In genomic region chr16:70621853-70622252, GRCh38 we compare ENCODE assay signal across 10 cellular contexts. TPM values are rescaled to one million over a fixed set of nuclear protein-coding genes. Genes with fewer than 3 reads are reported as not detected.
DNase-seq lines count a peak whose midpoint lies in the region; ATAC-seq, FAIRE-seq and TF ChIP-seq lines count a peak whose summit lies in the region.
"Not testable (repeated sequence)": the region's sequence is repeated elsewhere in the genome, so short reads cannot be mapped to it uniquely, and the experiment has no call there.
"Had no signal": no experiment of that assay in that cellular context is flagged by ENCODE, and none has a peak within 500 bp of the region (broad histone marks: within the 10 kb centered on the region; RNA-seq: fewer than 3 reads in every experiment).

No MANE protein-coding gene starts in this region.

- H4K91ac ChIP-seq in H9 (ENCODE audit: insufficient read length, low read depth, low read length); H1 (replicated peaks; ENCODE audit: insufficient read length, low read length): not testable (repeated sequence)

- not testable (repeated sequence) for H2BK120ac ChIP-seq in H9 (ENCODE audit: low read depth, low read length, poor library complexity, severe bottlenecking); H1 (replicated peaks; ENCODE audit: low read depth, low read length)

- H2BK20ac ChIP-seq in H9 (ENCODE audit: low read depth, low read length, poor library complexity, severe bottlenecking); H1 (ENCODE audit: low read length): not testable (repeated sequence)

- H3K4me2 ChIP-seq in H9 (ENCODE audit: insufficient read depth, insufficient read length, low read length), result not testable (repeated sequence)
- H3K4me2 ChIP-seq in H1 (ENCODE audit: insufficient read depth in 1 of 2, low read depth in 2 of 2, low read length in 2 of 2), result peak overlapping the region; percentile 49 to 84; a peak in 3 of 4 replicates

- H3K4ac ChIP-seq in H9 (ENCODE audit: low read depth, low read length); H1 (replicated peaks; ENCODE audit: insufficient read length, low read depth, low read length): not testable (repeated sequence)

- CTCF ChIA-PET in H1 (lab: Charles Lee; ENCODE audit: partially characterized antibody), result interaction anchor here (1.0 kb wide), 1 partner anchor 12 kb away, joined by 4 read pairs; no protein-coding TSS in a partner anchor

- H3T11ph ChIP-seq in H9 (ENCODE audit: low read length), result not testable (repeated sequence)

- not testable (repeated sequence) for H4K8ac ChIP-seq in H9 (replicated peaks; ENCODE audit: insufficient read length, low read depth, low read length); H1 (ENCODE audit: extremely low read depth, insufficient read depth, low read length)

- DNase-seq in H9; activated T-cell treated with anti-CD3 and anti-CD28 coated beads, Interleukin-2, amount 50 U/mL, for 72 hours; H1 (ENCODE audit: low read depth in 1 of 2, low spot score in 2 of 2): not testable (repeated sequence)

- not testable (repeated sequence) for H3K14ac ChIP-seq in H9 (ENCODE audit: insufficient read depth, low read length); H1 (ENCODE audit: insufficient read length)

- not testable (repeated sequence) for H3K27me3 Mint-ChIP-seq in H9 (ENCODE audit: low read depth); activated T-cell treated with anti-CD3 and anti-CD28 coated beads, Interleukin-2, amount 50 U/mL, for 72 hours (ENCODE audit: low read depth)

- not testable (repeated sequence) for TF ChIP-seq EP300 in H1 (IDR thresholded peaks at IDR 0.05; ENCODE audit: borderline replicate concordance in 1 of 2, low read depth in 2 of 2, low read length in 2 of 2)

- H3K4me1 ChIP-seq in ES-I3 (ENCODE audit: insufficient read depth, low read length); H9 (ENCODE audit: insufficient read depth, low read length); HUES64 (ENCODE audit: insufficient read depth, low read length); H1 (replicated peaks in 1 of 4; ENCODE audit: control insufficient read depth in 3 of 4, insufficient read depth in 4 of 4, low read length in 3 of 4); iPS-18a (ENCODE audit: control insufficient read depth, low read depth, low read length): not testable (repeated sequence)

- H3K4me3 ChIP-seq in HUES64 (ENCODE audit: low read length) (0 out of 2 replicates have a peak overlapping the region, but pooled peaks have one; percentile 16), H1 (ENCODE audit: extremely low read depth in 1 of 4, insufficient read depth in 2 of 4, low read depth in 3 of 4, low read length in 4 of 4) (peak overlapping the region in 1 of 4 experiments; percentile 39; a peak in 2 of 8 replicates), iPS-18a (ENCODE audit: low read length) (peak overlapping the region; percentile 73)

- H3K23ac ChIP-seq in H9 (ENCODE audit: insufficient read length, low read depth, low read length); H1 (ENCODE audit: insufficient read length): not testable (repeated sequence)

- not testable (repeated sequence) for H2AFZ ChIP-seq in H9 (ENCODE audit: low read length); H1 (ENCODE audit: low read length)

- H2BK12ac ChIP-seq in H9 (ENCODE audit: insufficient read length, low read depth, low read length); H1 (ENCODE audit: low read depth, low read length): not testable (repeated sequence)

- not testable (repeated sequence) for H4K20me1 ChIP-seq in H9 (ENCODE audit: control insufficient read depth, insufficient read depth, insufficient read length); H1 (replicated peaks in 1 of 2; ENCODE audit: control insufficient read depth in 1 of 2, insufficient read depth in 2 of 2, low read length in 2 of 2)

- H3K4me1 Mint-ChIP-seq in H9, result peaks cover 74% of the 10 kb centered on the region in 2 experiments
- not testable (repeated sequence) for H3K4me1 Mint-ChIP-seq in activated T-cell treated with anti-CD3 and anti-CD28 coated beads, Interleukin-2, amount 50 U/mL, for 72 hours (ENCODE audit: low read depth)

- H3K4me3 Mint-ChIP-seq in H9, result peak overlapping the region; percentile 87 to 99
- not testable (repeated sequence) for H3K4me3 Mint-ChIP-seq in activated T-cell treated with anti-CD3 and anti-CD28 coated beads, Interleukin-2, amount 50 U/mL, for 72 hours

- not testable (repeated sequence) for H3K56ac ChIP-seq in H9 (ENCODE audit: insufficient read length, low read depth, low read length); H1 (replicated peaks; ENCODE audit: insufficient read length, low read depth, low read length)

- TF ChIP-seq CTCF in H9 (conservative IDR thresholded peaks at IDR 0.05); H1 (IDR thresholded peaks at IDR 0.05; ENCODE audit: control extremely low read depth in 1 of 3, insufficient read depth in 1 of 3, low read depth in 1 of 3, low read length in 3 of 3): not testable (repeated sequence)

- H3K18ac ChIP-seq in H9 (ENCODE audit: insufficient read length, low read depth, low read length); H1 (ENCODE audit: extremely low read depth, low read length): not testable (repeated sequence)

- TF ChIP-seq POLR2A in H1 (IDR thresholded peaks at IDR 0.05; ENCODE audit: control extremely low read depth in 1 of 2, low read depth in 2 of 2, low read length in 2 of 2), result not testable (repeated sequence)

- H3K79me1 ChIP-seq in H9 (ENCODE audit: insufficient read depth, low read depth, low read length, poor library complexity, severe bottlenecking); H1 (ENCODE audit: low read depth, low read length): not testable (repeated sequence)

- not testable (repeated sequence) for H2BK15ac ChIP-seq in H9 (ENCODE audit: low read depth, low read length); H1 (ENCODE audit: low read length)

- POLR2A ChIA-PET in H1 (lab: Charles Lee; ENCODE audit: partially characterized antibody), result interaction anchor here (0.6 to 0.7 kb wide), 2 partner anchors 12 to 241 kb away, joined by 3 to 5 read pairs; no protein-coding TSS in a partner anchor

- not testable (repeated sequence) for H2AK5ac ChIP-seq in H9 (ENCODE audit: insufficient read length, low read length); H1 (ENCODE audit: low read depth, low read length)

- not testable (repeated sequence) for H3K27me3 ChIP-seq in H9 (ENCODE audit: insufficient read depth, low read length); HUES64 (ENCODE audit: insufficient read depth, low read length); H1 (replicated peaks in 1 of 4; ENCODE audit: control insufficient read depth in 3 of 4, extremely low read depth in 1 of 4, insufficient read depth in 3 of 4, low read length in 3 of 4); iPS-18a (ENCODE audit: control insufficient read depth, insufficient read depth, low read length)

- ATAC-seq in activated T-cell treated with anti-CD3 and anti-CD28 coated beads, Interleukin-2, amount 50 U/mL, for 72 hours (replicated peaks in 1 of 2), result not testable (repeated sequence)

- not testable (repeated sequence) for H4K5ac ChIP-seq in H9 (ENCODE audit: insufficient read length, low read depth, low read length); H1 (ENCODE audit: insufficient read length, low read depth, low read length)

- not testable (repeated sequence) for H3K79me2 ChIP-seq in H9 (ENCODE audit: insufficient read depth, low read length)
- peaks cover 0 to 22% of the 10 kb centered on the region in 2 experiments; a peak in 2 of 4 replicates for H3K79me2 ChIP-seq in H1 (ENCODE audit: control insufficient read depth in 1 of 2, insufficient read depth in 2 of 2, low read length in 2 of 2)

- peaks cover 27 to 45% (median 45%) of the 10 kb centered on the region in 3 experiments for H3K36me3 Mint-ChIP-seq in H9 (ENCODE audit: insufficient read depth in 1 of 3, low read depth in 3 of 3)
- H3K36me3 Mint-ChIP-seq in activated T-cell treated with anti-CD3 and anti-CD28 coated beads, Interleukin-2, amount 50 U/mL, for 72 hours (ENCODE audit: insufficient read depth in 2 of 2), result not testable (repeated sequence)

- H3K27ac Mint-ChIP-seq in H9, result peak overlapping the region; percentile 49 to 89 (median 88); a peak in 6 of 7 replicates
- H3K27ac Mint-ChIP-seq in activated T-cell treated with anti-CD3 and anti-CD28 coated beads, Interleukin-2, amount 50 U/mL, for 72 hours, result peak overlapping the region; percentile 47

- peak overlapping the region; percentile 19; the same call in 1 of the 2 replicates for H3K9ac ChIP-seq in ES-I3 (ENCODE audit: low read depth, low read length)
- not testable (repeated sequence) for H3K9ac ChIP-seq in H9 (ENCODE audit: extremely low read depth, insufficient read length, low read length); HUES64 (ENCODE audit: low read depth, low read length); H1 (replicated peaks in 1 of 4; ENCODE audit: extremely low read depth in 1 of 4, low read depth in 3 of 4, low read length in 3 of 4); iPS-18a (ENCODE audit: low read length)

- H3K36me3 ChIP-seq in ES-I3 (ENCODE audit: insufficient read depth, low read length); HUES64 (ENCODE audit: insufficient read depth, low read length); H1 (ENCODE audit: control insufficient read depth in 2 of 4, insufficient read depth in 4 of 4, low read length in 3 of 4); iPS-18a (ENCODE audit: control insufficient read depth, low read depth, low read length): not testable (repeated sequence)

- peaks cover 17 to 22% of the 10 kb centered on the region in 2 experiments for H3K9me3 Mint-ChIP-seq in H9
- H3K9me3 Mint-ChIP-seq in activated T-cell treated with anti-CD3 and anti-CD28 coated beads, Interleukin-2, amount 50 U/mL, for 72 hours, result not testable (repeated sequence)

- H3K27ac ChIP-seq in H9 (ENCODE audit: insufficient read length, low read depth, low read length); H1 (ENCODE audit: low read depth, low read length); iPS-18a (ENCODE audit: low read length): not testable (repeated sequence)
- peak overlapping the region; percentile 75; the same call in 1 of the 2 replicates for H3K27ac ChIP-seq in HUES64 (ENCODE audit: low read depth, low read length)

- FAIRE-seq in H1 (lab: Jason Lieb, UNC), result not testable (repeated sequence)

- TF ChIP-seq RAD21 in H1 (IDR thresholded peaks at IDR 0.05 in 1 of 2, conservative IDR thresholded peaks at IDR 0.05 in 1 of 2; ENCODE audit: low read depth in 2 of 2, low read length in 2 of 2), result not testable (repeated sequence)

- H3K9me3 ChIP-seq in ES-I3 (ENCODE audit: control insufficient read depth, insufficient read depth, low read length); H9 (ENCODE audit: control insufficient read depth, low read depth, low read length); HUES64 (ENCODE audit: insufficient read depth, low read depth, low read length); H1 (ENCODE audit: insufficient read depth in 2 of 2, low read depth in 1 of 2, low read length in 1 of 2); iPS-18a (ENCODE audit: control insufficient read depth, low read depth, low read length): not testable (repeated sequence)

- no CpG with 5 or more reads among the region's 3 CpGs for WGBS in H9 (ENCODE audit: extremely low coverage, insufficient read length, low lambda C conversion rate)
- 0% methylated on average over 3 of the region's 3 CpGs for WGBS in HUES64
- 6% methylated on average over 3 of the region's 3 CpGs; no CpG with 5 or more reads in 1 of the 2 experiments for WGBS in H1 (ENCODE audit: extremely low coverage in 1 of 2, insufficient coverage in 1 of 2, insufficient read length in 1 of 2, insufficient replicate concordance in 2 of 2, low coverage in 1 of 2, low lambda C conversion rate in 2 of 2, missing lambda C conversion rate in 1 of 2), 2 experiments

- not testable (repeated sequence) for H3K23me2 ChIP-seq in H9 (ENCODE audit: insufficient read length, low read depth, low read length, poor library complexity, severe bottlenecking); H1 (ENCODE audit: low read depth, low read length)

- not testable (repeated sequence) for H2BK5ac ChIP-seq in H9 (ENCODE audit: insufficient read length, low read length); H1 (ENCODE audit: low read depth, low read length)

RNA-seq across cellular contexts. Expression of gene IL34, which starts 24.5 kb away (rescaled TPM):
- 4.2 and 4.4 TPM in 2 replicates for total RNA-seq in H9 (2021)
- polyA plus RNA-seq in HUES64 (2013, experiment 1 of 2), result 1.7 TPM
- polyA plus RNA-seq in HUES64 (2013, experiment 2 of 2), result 2.7 TPM
- under 1 TPM; 0.35 to 0.36 TPM for total RNA-seq in activated T-cell treated with anti-CD3 and anti-CD28 coated beads, Interleukin-2, amount 50 U/mL, for 72 hours
- 4.0 and 4.6 TPM in 2 replicates for total RNA-seq in H1 (2021; fragmentation: NEBNext Ultra II Directional; extraction: Animal tissue kit (Norgen Biotek cat#: 25700))
- 5.6 and 8.0 TPM in 2 replicates for polyA plus RNA-seq in H1 (2011; rRNA removed)
- polyA plus RNA-seq in H1 (2011; cell fraction: cytosol; rRNA removed), result 6.7 TPM
- polyA plus RNA-seq in H1 (2011; cell fraction: nucleus; rRNA removed), result 9.0 TPM
- 4.6 to 6.5 TPM (median 5.2 TPM) in 4 replicates for polyA plus RNA-seq in H1 (2012, experiment 1 of 2)
- 3.3 TPM for polyA plus RNA-seq in H1 (2012, experiment 2 of 2)
- polyA plus RNA-seq in H1 (2013, experiment 1 of 2), result 2.7 TPM
- 3.3 TPM for polyA plus RNA-seq in H1 (2013, experiment 2 of 2)
- 1.7 and 2.2 TPM in 2 replicates for polyA minus RNA-seq in H1 (2011; rRNA and poly(A)+ RNA removed)
- 4.3 TPM for polyA minus RNA-seq in H1 (2011; cell fraction: cytosol; rRNA and poly(A)+ RNA removed)
- 1.5 TPM for polyA minus RNA-seq in H1 (2011; cell fraction: nucleus; rRNA and poly(A)+ RNA removed)
- total RNA-seq: B cell; CD4-positive, CD25-positive, alpha-beta regulatory T cell; GM12878; GM23248 had no signal
- polyA plus RNA-seq: CD4-positive, CD25-positive, alpha-beta regulatory T cell; GM23248 had no signal
